ENCODE assay signal across 33 cellular contexts in genomic region chr19:46999878-47000277, GRCh38. TPM values are rescaled to one million over a fixed set of nuclear protein-coding genes. Genes with fewer than 3 reads are reported as not detected.
"Had no signal": no experiment of that assay in that cellular context is flagged by ENCODE, and none has a peak within 500 bp of the region (broad histone marks: within the 10 kb centered on the region; RNA-seq: fewer than 3 reads in every experiment).

No MANE protein-coding gene starts in this region.

- H3K27me3 ChIP-seq: hepatocyte, neural progenitor cell, ovary, testis, thyroid gland, upper lobe of left lung had no signal

- H3K4me3 ChIP-seq: heart right ventricle, hepatocyte, left ventricle myocardium inferior, lung, neural progenitor cell, ovary, prostate gland, sigmoid colon, spleen, testis, thyroid gland, transverse colon, upper lobe of left lung had no signal

- H2AFZ ChIP-seq: hepatocyte, neural progenitor cell had no signal

- H3K4me1 Mint-ChIP-seq: mesothelial cell of epicardium had no signal

- DNase-seq: heart right ventricle; islet precursor cell; left ventricle myocardium inferior; mesendoderm; naive B cell; natural killer cell; nephron progenitor cell; occipital lobe; ovary; retina; sigmoid colon; small intestine; spleen; stimulated activated CD4-positive, alpha-beta T cell treated with anti-CD3 and anti-CD28 coated beads, Interleukin-1b, Interleukin-23, amount 100 ng/mL, for 48 hours; stimulated activated CD4-positive, alpha-beta T cell treated with anti-CD3 and anti-CD28 coated beads, Interleukin-2, amount 100 ng/mL, for 48 hours; stimulated activated CD4-positive, alpha-beta T cell treated with anti-CD3 and anti-CD28 coated beads, Interleukin-4, amount 100 ng/mL, for 4 hours; stimulated activated CD8-positive, alpha-beta memory T cell treated with anti-CD3 and anti-CD28 coated beads, Interleukin-4, amount 100 ng/mL, for 48 hours; stimulated activated naive CD4-positive, alpha-beta T cell treated with Interleukin-2 at 50 U/mL for 16 hours; stimulated activated naive CD8-positive, alpha-beta T cell treated with anti-CD3 and anti-CD28 coated beads, Interleukin-15, amount 100 ng/mL, for 72 hours; substantia nigra; testis; thyroid gland; transverse colon; upper lobe of left lung had no signal

- H3K4me1 ChIP-seq: neural progenitor cell had no signal

- H3K36me3 Mint-ChIP-seq: natural killer cell had no signal

- H3K27me3 Mint-ChIP-seq: naive B cell; stimulated activated memory B cell treated with anti-CD40 and anti-IgM and Interleukin-4, amounts not matched to agents 10 μg/mL and 1 μg/mL and 100 μg/mL, for 72 hours had no signal

- H3K9me3 Mint-ChIP-seq: mesothelial cell of epicardium; naive B cell; natural killer cell; nephron progenitor cell; neural progenitor cell; stimulated activated memory B cell treated with anti-CD40 and anti-IgM and Interleukin-4, amounts not matched to agents 10 μg/mL and 1 μg/mL and 100 μg/mL, for 72 hours; stimulated activated naive CD8-positive, alpha-beta T cell treated with anti-CD3 and anti-CD28 coated beads, Interleukin-15, amount 100 ng/mL, for 72 hours had no signal

- H3K4me2 ChIP-seq: hepatocyte, neural progenitor cell had no signal

- H3K27ac ChIP-seq: heart right ventricle, hepatocyte, left ventricle myocardium inferior, neural progenitor cell, neutrophil, ovary, prostate gland, sigmoid colon, spleen, testis, thyroid gland, transverse colon, upper lobe of left lung had no signal

- ATAC-seq: heart right ventricle; natural killer cell; right cardiac atrium; stimulated activated memory B cell treated with anti-CD40 and anti-IgM and Interleukin-4, amounts not matched to agents 10 μg/mL and 1 μg/mL and 100 μg/mL, for 72 hours; stimulated activated naive CD8-positive, alpha-beta T cell treated with anti-CD3 and anti-CD28 coated beads, Interleukin-15, amount 100 ng/mL, for 72 hours had no signal

- H3K4me3 Mint-ChIP-seq: mesothelial cell of epicardium; naive B cell; natural killer cell; nephron progenitor cell; neural progenitor cell; stimulated activated memory B cell treated with anti-CD40 and anti-IgM and Interleukin-4, amounts not matched to agents 10 μg/mL and 1 μg/mL and 100 μg/mL, for 72 hours; stimulated activated naive CD8-positive, alpha-beta T cell treated with anti-CD3 and anti-CD28 coated beads, Interleukin-15, amount 100 ng/mL, for 72 hours had no signal

- H3K27ac Mint-ChIP-seq: mesothelial cell of epicardium; natural killer cell; neural progenitor cell; stimulated activated memory B cell treated with anti-CD40 and anti-IgM and Interleukin-4, amounts not matched to agents 10 μg/mL and 1 μg/mL and 100 μg/mL, for 72 hours had no signal

- FAIRE-seq: small intestine, urothelium cell line had no signal

- H3K9ac ChIP-seq: neural progenitor cell had no signal

- H3K79me2 ChIP-seq: hepatocyte had no signal

- H3K9me3 ChIP-seq: heart right ventricle, left ventricle myocardium inferior, neutrophil, ovary, prostate gland, sigmoid colon, spleen, testis, thyroid gland, transverse colon, upper lobe of left lung had no signal

- H3K36me3 ChIP-seq: neural progenitor cell, ovary had no signal

RNA-seq across cellular contexts. Expression of gene NPAS1, which starts 19.8 kb away (rescaled TPM):
- total RNA-seq: left ventricle myocardium inferior had no signal
